In genomic region chr10:130105724-130106123, GRCh38 we compare ENCODE assay signal across 33 cellular contexts. TPM values are rescaled to one million over a fixed set of nuclear protein-coding genes. Genes with fewer than 3 reads are reported as not detected.
DNase-seq lines count a peak whose midpoint lies in the region; ATAC-seq, FAIRE-seq and TF ChIP-seq lines count a peak whose summit lies in the region.
"Had no signal": no experiment of that assay in that cellular context is flagged by ENCODE, and none has a peak within 500 bp of the region (broad histone marks: within the 10 kb centered on the region; RNA-seq: fewer than 3 reads in every experiment).

No MANE protein-coding gene starts in this region.

- H3K4me1 ChIP-seq in H9 (ENCODE audit: insufficient read depth, low read length) (no peaks in the 10 kb centered on the region; the same call in 1 of the 2 replicates), astrocyte (ENCODE audit: insufficient read depth, low read length) (peaks cover 5% of the 10 kb centered on the region), trophoblast cell (ENCODE audit: control insufficient read depth in 1 of 2, insufficient read depth in 2 of 2, low read length in 2 of 2) (peaks cover 0 to 6% of the 10 kb centered on the region in 2 experiments)
- H3K4me1 ChIP-seq: uterus had no signal

- H3K27me3 ChIP-seq in H9 (ENCODE audit: insufficient read depth, low read length) (no peaks in the 10 kb centered on the region), astrocyte (ENCODE audit: insufficient read depth, low read length) (no peaks in the 10 kb centered on the region), trophoblast cell (ENCODE audit: insufficient read depth, low read length) (no peaks in the 10 kb centered on the region)
- H3K27me3 ChIP-seq: suprapubic skin, uterus had no signal

- no peak overlapping the region for H2BK12ac ChIP-seq in H9 (ENCODE audit: insufficient read length, low read depth, low read length)
- H2BK12ac ChIP-seq in trophoblast cell (ENCODE audit: low read length), result no peak overlapping the region

- no peak overlapping the region for H4K8ac ChIP-seq in H9 (replicated peaks; ENCODE audit: insufficient read length, low read depth, low read length)
- H4K8ac ChIP-seq in trophoblast cell (ENCODE audit: low read depth, low read length), result no peak overlapping the region

- H3K4me3 ChIP-seq in astrocyte (ENCODE audit: insufficient read depth, low read depth, low read length) (no peak overlapping the region), iPS-18c (ENCODE audit: insufficient read depth, low read depth, low read length) (peak overlapping the region; percentile 40), trophoblast cell (ENCODE audit: low read depth, low read length) (no peak overlapping the region)
- H3K4me3 ChIP-seq: lung, suprapubic skin, uterus had no signal

- no peak overlapping the region for H2BK20ac ChIP-seq in H9 (ENCODE audit: low read depth, low read length, poor library complexity, severe bottlenecking)

- H4K91ac ChIP-seq in H9 (ENCODE audit: insufficient read length, low read depth, low read length) (no peak overlapping the region), trophoblast cell (ENCODE audit: low read depth, low read length) (no peak overlapping the region)

- H2AK5ac ChIP-seq in H9 (ENCODE audit: insufficient read length, low read length) (no peak overlapping the region), trophoblast cell (ENCODE audit: low read length) (no peak overlapping the region)

- TF ChIP-seq CTCF in H9 (conservative IDR thresholded peaks at IDR 0.05), result no peak
- no peak for TF ChIP-seq CTCF in astrocyte (IDR thresholded peaks at IDR 0.05; ENCODE audit: insufficient read depth, low read depth, low read length)

- no peak overlapping the region for H3K9ac ChIP-seq in H9 (ENCODE audit: extremely low read depth, insufficient read length, low read length)
- no peak overlapping the region for H3K9ac ChIP-seq in astrocyte (ENCODE audit: low read length)
- no peak overlapping the region for H3K9ac ChIP-seq in trophoblast cell (ENCODE audit: low read length)

- H4K12ac ChIP-seq in trophoblast cell (ENCODE audit: low read depth, low read length), result no peak overlapping the region

- H3K56ac ChIP-seq in H9 (ENCODE audit: insufficient read length, low read depth, low read length), result no peak overlapping the region

- H3K27ac ChIP-seq in H9 (ENCODE audit: insufficient read length, low read depth, low read length), result no peak overlapping the region
- H3K27ac ChIP-seq in astrocyte (ENCODE audit: low read depth, low read length), result no peak overlapping the region
- no peak overlapping the region for H3K27ac ChIP-seq in trophoblast cell (ENCODE audit: low read depth, low read length)
- H3K27ac ChIP-seq: suprapubic skin, uterus had no signal

- no peak for TF ChIP-seq POLR2A in erythroblast (IDR thresholded peaks at IDR 0.05; ENCODE audit: low read length)

- H3K23me2 ChIP-seq in H9 (ENCODE audit: insufficient read length, low read depth, low read length, poor library complexity, severe bottlenecking), result peaks cover 5% of the 10 kb centered on the region

- DNase-seq in H9 (peak; percentile 88), astrocyte (ENCODE audit: low read depth) (no peak), trophoblast cell (no peak), DMS79 (lab: John Stamatoyannopoulos, UW) (no peak), erythroblast (lab: John Stamatoyannopoulos, UW) (no peak)
- DNase-seq: activated CD4-positive, CD25-positive, alpha-beta regulatory T cell treated with anti-CD3 and anti-CD28 coated beads, Interleukin-2, amount 50 U/mL, for 72 hours; activated naive CD4-positive, alpha-beta T cell; activated T-cell treated with anti-CD3 and anti-CD28 coated beads, Interleukin-2, amount 50 U/mL, for 1 hour; anterior cingulate cortex; caudate nucleus; EL; head of caudate nucleus; HFFc6; NCI-H1105; NCI-H2029 treated with DMSO at 0.1 percent for 48 hours; NCI-H345; NCI-H748 treated with DMSO at 0.1 percent for 48 hours; occipital lobe; RPMI8226; small intestine; stimulated activated CD4-positive, alpha-beta T cell treated with anti-CD3 and anti-CD28 coated beads, Interleukin-2, amount 100 ng/mL, for 48 hours; stimulated activated naive B cell treated with anti-CD40 and anti-IgM and Interleukin-4, amounts not matched to agents 10 μg/mL and 1 μg/mL and 100 μg/mL, for 72 hours; uterus had no signal

- H3K14ac ChIP-seq in H9 (ENCODE audit: insufficient read depth, low read length) (peak overlapping the region; percentile 55; the same call in 1 of the 2 replicates), trophoblast cell (ENCODE audit: low read length) (no peak overlapping the region)

- FAIRE-seq in astrocyte (lab: Jason Lieb, UNC), result no peak
- FAIRE-seq: D721Med, keratinocyte, small intestine, TTC549 had no signal

- H4K20me1 ChIP-seq in H9 (ENCODE audit: control insufficient read depth, insufficient read depth, insufficient read length), result peaks cover 3% of the 10 kb centered on the region
- H4K20me1 ChIP-seq in astrocyte (ENCODE audit: insufficient read depth, low read length), result no peaks in the 10 kb centered on the region

- H3K4ac ChIP-seq in H9 (ENCODE audit: low read depth, low read length) (no peak overlapping the region), trophoblast cell (ENCODE audit: low read depth, low read length) (no peak overlapping the region)

- H3K27ac Mint-ChIP-seq in H9 (peak overlapping the region in 1 of 3 experiments; percentile 74; a peak in 3 of 7 replicates), astrocyte (ENCODE audit: unreplicated experiment) (no peak overlapping the region)
- H3K27ac Mint-ChIP-seq: CD14-positive monocyte; dendritic cell treated with granulocyte-macrophage colony-stimulating factor and Interleukin-4, amounts not matched to agents 40 ng/mL and 50 ng/mL, for 4 days; HFFc6; stimulated activated naive B cell treated with anti-CD40 and anti-IgM and Interleukin-4, amounts not matched to agents 10 μg/mL and 1 μg/mL and 100 μg/mL, for 72 hours had no signal

- peaks cover 8% of the 10 kb centered on the region; the same call in 1 of the 2 replicates for H3K27me3 Mint-ChIP-seq in H9 (ENCODE audit: low read depth)
- H3K27me3 Mint-ChIP-seq in astrocyte (ENCODE audit: low read depth, unreplicated experiment), result no peaks in the 10 kb centered on the region
- H3K27me3 Mint-ChIP-seq: dendritic cell treated with granulocyte-macrophage colony-stimulating factor and Interleukin-4, amounts not matched to agents 40 ng/mL and 50 ng/mL, for 4 days; IgD-negative memory B cell; stimulated activated naive B cell treated with anti-CD40 and anti-IgM and Interleukin-4, amounts not matched to agents 10 μg/mL and 1 μg/mL and 100 μg/mL, for 72 hours had no signal

- WGBS in H9 (ENCODE audit: extremely low coverage, insufficient read length, low lambda C conversion rate), result no CpG with 5 or more reads among the region's 24 CpGs
- no CpG with 5 or more reads among the region's 24 CpGs for WGBS in trophoblast cell (ENCODE audit: extremely low coverage, insufficient coverage, insufficient read length)

- H3K79me1 ChIP-seq in H9 (ENCODE audit: insufficient read depth, low read depth, low read length, poor library complexity, severe bottlenecking), result no peaks in the 10 kb centered on the region
- peaks cover 6% of the 10 kb centered on the region for H3K79me1 ChIP-seq in trophoblast cell (ENCODE audit: low read length)

- peaks cover 15 to 18% of the 10 kb centered on the region in 2 experiments for H3K4me1 Mint-ChIP-seq in H9
- H3K4me1 Mint-ChIP-seq in astrocyte (ENCODE audit: low read depth, unreplicated experiment), result no peaks in the 10 kb centered on the region

- no peaks in the 10 kb centered on the region for H3K79me2 ChIP-seq in H9 (ENCODE audit: insufficient read depth, low read length)
- H3K79me2 ChIP-seq in astrocyte (ENCODE audit: insufficient read depth, low read length), result peaks cover 9% of the 10 kb centered on the region
- no peaks in the 10 kb centered on the region for H3K79me2 ChIP-seq in trophoblast cell (ENCODE audit: control insufficient read depth, insufficient read depth, low read length, poor library complexity)

- no peak overlapping the region for H2BK120ac ChIP-seq in H9 (ENCODE audit: low read depth, low read length, poor library complexity, severe bottlenecking)
- no peak overlapping the region for H2BK120ac ChIP-seq in trophoblast cell (ENCODE audit: insufficient read depth, low read length, poor library complexity)

- H3K4me2 ChIP-seq in H9 (ENCODE audit: insufficient read depth, insufficient read length, low read length), result peak overlapping the region; percentile 70
- peak overlapping the region; percentile 15 for H3K4me2 ChIP-seq in astrocyte (ENCODE audit: low read length)
- peak overlapping the region; percentile 33 for H3K4me2 ChIP-seq in trophoblast cell (ENCODE audit: low read length)

- H4K5ac ChIP-seq in H9 (ENCODE audit: insufficient read length, low read depth, low read length), result no peak overlapping the region

- no peak overlapping the region for H3T11ph ChIP-seq in H9 (ENCODE audit: low read length)

- no peaks in the 10 kb centered on the region for H3K9me3 Mint-ChIP-seq in H9
- H3K9me3 Mint-ChIP-seq in astrocyte (ENCODE audit: unreplicated experiment), result no peaks in the 10 kb centered on the region
- H3K9me3 Mint-ChIP-seq: dendritic cell treated with granulocyte-macrophage colony-stimulating factor and Interleukin-4, amounts not matched to agents 40 ng/mL and 50 ng/mL, for 4 days; HFFc6; IgD-negative memory B cell; stimulated activated naive B cell treated with anti-CD40 and anti-IgM and Interleukin-4, amounts not matched to agents 10 μg/mL and 1 μg/mL and 100 μg/mL, for 72 hours had no signal

- H3K9me3 ChIP-seq in H9 (ENCODE audit: control insufficient read depth, low read depth, low read length) (no peaks in the 10 kb centered on the region), astrocyte (ENCODE audit: insufficient read depth, low read depth, low read length) (no peaks in the 10 kb centered on the region), iPS-18c (ENCODE audit: control insufficient read depth, insufficient read depth, low read length) (no peaks in the 10 kb centered on the region), trophoblast cell (ENCODE audit: insufficient read depth, low read depth, low read length) (peaks cover 4% of the 10 kb centered on the region)
- H3K9me3 ChIP-seq: suprapubic skin, uterus had no signal

- no peak overlapping the region for H2BK15ac ChIP-seq in H9 (ENCODE audit: low read depth, low read length)

- no peaks in the 10 kb centered on the region for H3K36me3 ChIP-seq in astrocyte (ENCODE audit: insufficient read depth, low read length)
- H3K36me3 ChIP-seq in trophoblast cell (ENCODE audit: control insufficient read depth in 1 of 2, insufficient read depth in 2 of 2, low read length in 2 of 2), result no peaks in the 10 kb centered on the region
- H3K36me3 ChIP-seq: uterus had no signal

- no peak overlapping the region for H2BK5ac ChIP-seq in H9 (ENCODE audit: insufficient read length, low read length)
- no peak overlapping the region for H2BK5ac ChIP-seq in trophoblast cell (ENCODE audit: low read depth, low read length, poor library complexity)

- no peak for ATAC-seq in GM21737 (IDR thresholded peaks at IDR 0.05; ENCODE audit: unreplicated experiment)
- ATAC-seq: stimulated activated naive B cell treated with anti-CD40 and anti-IgM and Interleukin-4, amounts not matched to agents 10 μg/mL and 1 μg/mL and 100 μg/mL, for 72 hours had no signal

- H3K36me3 Mint-ChIP-seq in H9 (ENCODE audit: insufficient read depth in 1 of 3, low read depth in 3 of 3) (no peaks in the 10 kb centered on the region), astrocyte (ENCODE audit: low read depth, unreplicated experiment) (no peaks in the 10 kb centered on the region)
- H3K36me3 Mint-ChIP-seq: IgD-negative memory B cell had no signal

- peak overlapping the region; percentile 93 for H3K18ac ChIP-seq in H9 (ENCODE audit: insufficient read length, low read depth, low read length)
- no peak overlapping the region for H3K18ac ChIP-seq in trophoblast cell (ENCODE audit: low read length)

- H2AFZ ChIP-seq in H9 (ENCODE audit: low read length), result no peak overlapping the region
- H2AFZ ChIP-seq in astrocyte (ENCODE audit: low read depth, low read length), result no peak overlapping the region
- no peak overlapping the region for H2AFZ ChIP-seq in trophoblast cell (ENCODE audit: insufficient read depth, low read length, poor library complexity)

- no peak overlapping the region for H3K23ac ChIP-seq in H9 (ENCODE audit: insufficient read length, low read depth, low read length)
- H3K23ac ChIP-seq in trophoblast cell (ENCODE audit: low read length), result no peak overlapping the region

- peak overlapping the region; percentile 47 to 66 for H3K4me3 Mint-ChIP-seq in H9
- H3K4me3 Mint-ChIP-seq in astrocyte (ENCODE audit: unreplicated experiment), result peak overlapping the region; percentile 16
- H3K4me3 Mint-ChIP-seq: CD14-positive monocyte; dendritic cell treated with granulocyte-macrophage colony-stimulating factor and Interleukin-4, amounts not matched to agents 40 ng/mL and 50 ng/mL, for 4 days; HFFc6; stimulated activated naive B cell treated with anti-CD40 and anti-IgM and Interleukin-4, amounts not matched to agents 10 μg/mL and 1 μg/mL and 100 μg/mL, for 72 hours had no signal

RNA-seq across cellular contexts. Expression of gene C10orf143, which starts 4.9 kb away (rescaled TPM):
- total RNA-seq in H9 (2021), result 0.79 and 0.94 TPM in 2 replicates
- 0.73 and 0.82 TPM in 2 replicates for total RNA-seq in astrocyte
- polyA plus RNA-seq in trophoblast cell (2013), result 0.94 and 1.4 TPM in 2 replicates

RNA-seq across cellular contexts. Expression of gene GLRX3, which starts 30.5 kb away (rescaled TPM):
- total RNA-seq in H9 (2021), result 135 and 139 TPM in 2 replicates
- total RNA-seq in astrocyte, result 116 and 137 TPM in 2 replicates
- 160 and 164 TPM in 2 replicates for polyA plus RNA-seq in trophoblast cell (2013)

Comparison
In these comparisons a context has a peak if more than half of its experiments do, and no peak if none do; other contexts are left out.
1. H3K4me2 ChIP-seq: peak in every context shown above with its lines; median percentile 70 in H9; 33 in trophoblast cell; 15 in astrocyte.